1 cellular context compared by ENCODE assay signal in the genomic region with DNA sequence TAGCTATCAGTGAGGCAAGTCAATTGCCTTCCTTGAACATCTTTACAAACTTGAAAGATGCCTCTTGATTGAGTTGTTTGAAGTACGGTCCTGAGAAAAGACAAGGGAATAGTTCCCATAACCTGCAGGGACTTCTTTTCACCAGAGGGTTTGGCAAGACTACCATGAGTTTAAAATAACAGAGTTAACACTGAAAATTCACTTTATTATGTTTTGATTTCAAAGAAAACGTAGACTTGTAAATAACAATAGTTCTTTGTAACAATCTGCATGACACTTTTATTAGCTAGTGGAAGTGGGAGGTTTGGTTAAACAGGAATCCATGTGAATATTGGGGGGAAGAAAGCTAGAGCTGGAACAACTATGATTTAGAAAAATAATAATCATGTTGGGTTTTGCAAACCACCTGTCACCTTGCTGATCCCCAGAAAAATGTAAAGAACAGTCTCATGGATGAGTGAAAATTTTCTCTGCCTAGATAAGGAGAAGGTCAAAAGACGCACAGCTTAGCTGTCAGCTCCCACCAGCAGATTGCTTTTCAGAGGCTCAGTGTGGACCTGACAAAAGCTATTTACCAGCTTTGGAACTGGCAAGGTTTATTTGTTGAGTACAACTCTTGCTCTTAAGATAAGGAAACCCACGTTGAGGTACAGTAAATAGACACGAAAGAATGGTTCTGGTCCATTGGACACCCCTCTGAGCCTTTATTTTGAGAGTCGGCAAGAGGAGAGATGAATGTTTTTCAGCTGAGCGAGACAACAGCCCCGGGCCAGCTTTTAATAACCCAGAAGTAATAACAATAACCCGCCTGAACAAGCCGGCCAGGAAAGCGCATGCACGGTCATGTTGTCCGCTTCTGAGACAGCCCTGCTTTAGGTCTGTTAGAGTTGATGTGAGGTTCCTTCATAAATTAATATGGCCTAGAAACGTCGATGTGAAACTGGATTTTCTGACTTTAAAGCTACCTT.
TF ChIP-seq lines count a peak whose summit lies in the region.

No MANE protein-coding gene starts in this region.

TF ChIP-seq in HEK293, 187 proteins besides CTCF, POLR2A, EP300 and RAD21 (continued from another document):
- TF ChIP-seq, protein P1, sequence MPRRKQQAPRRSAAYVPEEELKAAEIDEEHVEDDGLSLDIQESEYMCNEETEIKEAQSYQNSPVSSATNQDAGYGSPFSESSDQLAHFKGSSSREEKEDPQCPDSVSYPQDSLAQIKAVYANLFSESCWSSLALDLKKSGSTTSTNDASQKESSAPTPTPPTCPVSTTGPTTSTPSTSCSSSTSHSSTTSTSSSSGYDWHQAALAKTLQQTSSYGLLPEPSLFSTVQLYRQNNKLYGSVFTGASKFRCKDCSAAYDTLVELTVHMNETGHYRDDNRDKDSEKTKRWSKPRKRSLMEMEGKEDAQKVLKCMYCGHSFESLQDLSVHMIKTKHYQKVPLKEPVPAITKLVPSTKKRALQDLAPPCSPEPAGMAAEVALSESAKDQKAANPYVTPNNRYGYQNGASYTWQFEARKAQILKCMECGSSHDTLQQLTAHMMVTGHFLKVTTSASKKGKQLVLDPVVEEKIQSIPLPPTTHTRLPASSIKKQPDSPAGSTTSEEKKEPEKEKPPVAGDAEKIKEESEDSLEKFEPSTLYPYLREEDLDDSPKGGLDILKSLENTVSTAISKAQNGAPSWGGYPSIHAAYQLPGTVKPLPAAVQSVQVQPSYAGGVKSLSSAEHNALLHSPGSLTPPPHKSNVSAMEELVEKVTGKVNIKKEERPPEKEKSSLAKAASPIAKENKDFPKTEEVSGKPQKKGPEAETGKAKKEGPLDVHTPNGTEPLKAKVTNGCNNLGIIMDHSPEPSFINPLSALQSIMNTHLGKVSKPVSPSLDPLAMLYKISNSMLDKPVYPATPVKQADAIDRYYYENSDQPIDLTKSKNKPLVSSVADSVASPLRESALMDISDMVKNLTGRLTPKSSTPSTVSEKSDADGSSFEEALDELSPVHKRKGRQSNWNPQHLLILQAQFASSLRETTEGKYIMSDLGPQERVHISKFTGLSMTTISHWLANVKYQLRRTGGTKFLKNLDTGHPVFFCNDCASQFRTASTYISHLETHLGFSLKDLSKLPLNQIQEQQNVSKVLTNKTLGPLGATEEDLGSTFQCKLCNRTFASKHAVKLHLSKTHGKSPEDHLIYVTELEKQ (tag by site-specific recombination; IDR thresholded peaks at IDR 0.05; ENCODE audit: borderline replicate concordance) = no peak
- TF ChIP-seq ZNF571 (tag by site-specific recombination; IDR thresholded peaks at IDR 0.05) (no peak), ZBTB21 (tag by site-specific recombination; IDR thresholded peaks at IDR 0.05) (no peak), ZFP69B (tag by site-specific recombination; IDR thresholded peaks at IDR 0.05) (no peak), BCL11A (tag by site-specific recombination; IDR thresholded peaks at IDR 0.05; ENCODE audit: low read depth) (no peak), ZNF629 (tag by site-specific recombination; IDR thresholded peaks at IDR 0.05) (no peak), ZNF174 (tag by site-specific recombination; IDR thresholded peaks at IDR 0.05) (no peak), ZSCAN30 (tag by site-specific recombination; IDR thresholded peaks at IDR 0.05) (0 out of 2 replicates have a peak, but pooled peaks have one; percentile 33)
- TF ChIP-seq, protein P2, sequence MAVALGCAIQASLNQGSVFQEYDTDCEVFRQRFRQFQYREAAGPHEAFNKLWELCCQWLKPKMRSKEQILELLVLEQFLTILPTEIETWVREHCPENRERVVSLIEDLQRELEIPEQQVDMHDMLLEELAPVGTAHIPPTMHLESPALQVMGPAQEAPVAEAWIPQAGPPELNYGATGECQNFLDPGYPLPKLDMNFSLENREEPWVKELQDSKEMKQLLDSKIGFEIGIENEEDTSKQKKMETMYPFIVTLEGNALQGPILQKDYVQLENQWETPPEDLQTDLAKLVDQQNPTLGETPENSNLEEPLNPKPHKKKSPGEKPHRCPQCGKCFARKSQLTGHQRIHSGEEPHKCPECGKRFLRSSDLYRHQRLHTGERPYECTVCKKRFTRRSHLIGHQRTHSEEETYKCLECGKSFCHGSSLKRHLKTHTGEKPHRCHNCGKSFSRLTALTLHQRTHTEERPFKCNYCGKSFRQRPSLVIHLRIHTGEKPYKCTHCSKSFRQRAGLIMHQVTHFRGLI (tag by site-specific recombination; IDR thresholded peaks at IDR 0.05) = no peak
- TF ChIP-seq, protein P3, sequence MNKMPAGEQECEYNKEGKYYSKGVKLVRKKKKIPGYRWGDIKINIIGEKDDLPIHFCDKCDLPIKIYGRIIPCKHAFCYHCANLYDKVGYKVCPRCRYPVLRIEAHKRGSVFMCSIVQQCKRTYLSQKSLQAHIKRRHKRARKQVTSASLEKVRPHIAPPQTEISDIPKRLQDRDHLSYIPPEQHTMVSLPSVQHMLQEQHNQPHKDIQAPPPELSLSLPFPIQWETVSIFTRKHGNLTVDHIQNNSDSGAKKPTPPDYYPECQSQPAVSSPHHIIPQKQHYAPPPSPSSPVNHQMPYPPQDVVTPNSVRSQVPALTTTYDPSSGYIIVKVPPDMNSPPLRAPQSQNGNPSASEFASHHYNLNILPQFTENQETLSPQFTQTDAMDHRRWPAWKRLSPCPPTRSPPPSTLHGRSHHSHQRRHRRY (tag by site-specific recombination; IDR thresholded peaks at IDR 0.05) = no peak
- TF ChIP-seq, protein P4, sequence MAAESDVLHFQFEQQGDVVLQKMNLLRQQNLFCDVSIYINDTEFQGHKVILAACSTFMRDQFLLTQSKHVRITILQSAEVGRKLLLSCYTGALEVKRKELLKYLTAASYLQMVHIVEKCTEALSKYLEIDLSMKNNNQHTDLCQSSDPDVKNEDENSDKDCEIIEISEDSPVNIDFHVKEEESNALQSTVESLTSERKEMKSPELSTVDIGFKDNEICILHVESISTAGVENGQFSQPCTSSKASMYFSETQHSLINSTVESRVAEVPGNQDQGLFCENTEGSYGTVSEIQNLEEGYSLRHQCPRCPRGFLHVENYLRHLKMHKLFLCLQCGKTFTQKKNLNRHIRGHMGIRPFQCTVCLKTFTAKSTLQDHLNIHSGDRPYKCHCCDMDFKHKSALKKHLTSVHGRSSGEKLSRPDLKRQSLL (tag by site-specific recombination; IDR thresholded peaks at IDR 0.05) = no peak
- TF ChIP-seq, protein P5, sequence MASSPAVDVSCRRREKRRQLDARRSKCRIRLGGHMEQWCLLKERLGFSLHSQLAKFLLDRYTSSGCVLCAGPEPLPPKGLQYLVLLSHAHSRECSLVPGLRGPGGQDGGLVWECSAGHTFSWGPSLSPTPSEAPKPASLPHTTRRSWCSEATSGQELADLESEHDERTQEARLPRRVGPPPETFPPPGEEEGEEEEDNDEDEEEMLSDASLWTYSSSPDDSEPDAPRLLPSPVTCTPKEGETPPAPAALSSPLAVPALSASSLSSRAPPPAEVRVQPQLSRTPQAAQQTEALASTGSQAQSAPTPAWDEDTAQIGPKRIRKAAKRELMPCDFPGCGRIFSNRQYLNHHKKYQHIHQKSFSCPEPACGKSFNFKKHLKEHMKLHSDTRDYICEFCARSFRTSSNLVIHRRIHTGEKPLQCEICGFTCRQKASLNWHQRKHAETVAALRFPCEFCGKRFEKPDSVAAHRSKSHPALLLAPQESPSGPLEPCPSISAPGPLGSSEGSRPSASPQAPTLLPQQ (tag by site-specific recombination; IDR thresholded peaks at IDR 0.05) = no peak
- TF ChIP-seq, protein P6, sequence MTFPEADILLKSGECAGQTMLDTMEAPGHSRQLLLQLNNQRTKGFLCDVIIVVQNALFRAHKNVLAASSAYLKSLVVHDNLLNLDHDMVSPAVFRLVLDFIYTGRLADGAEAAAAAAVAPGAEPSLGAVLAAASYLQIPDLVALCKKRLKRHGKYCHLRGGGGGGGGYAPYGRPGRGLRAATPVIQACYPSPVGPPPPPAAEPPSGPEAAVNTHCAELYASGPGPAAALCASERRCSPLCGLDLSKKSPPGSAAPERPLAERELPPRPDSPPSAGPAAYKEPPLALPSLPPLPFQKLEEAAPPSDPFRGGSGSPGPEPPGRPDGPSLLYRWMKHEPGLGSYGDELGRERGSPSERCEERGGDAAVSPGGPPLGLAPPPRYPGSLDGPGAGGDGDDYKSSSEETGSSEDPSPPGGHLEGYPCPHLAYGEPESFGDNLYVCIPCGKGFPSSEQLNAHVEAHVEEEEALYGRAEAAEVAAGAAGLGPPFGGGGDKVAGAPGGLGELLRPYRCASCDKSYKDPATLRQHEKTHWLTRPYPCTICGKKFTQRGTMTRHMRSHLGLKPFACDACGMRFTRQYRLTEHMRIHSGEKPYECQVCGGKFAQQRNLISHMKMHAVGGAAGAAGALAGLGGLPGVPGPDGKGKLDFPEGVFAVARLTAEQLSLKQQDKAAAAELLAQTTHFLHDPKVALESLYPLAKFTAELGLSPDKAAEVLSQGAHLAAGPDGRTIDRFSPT (tag by site-specific recombination; IDR thresholded peaks at IDR 0.05) = no peak
